In genomic region chr2:22055784-22056620, GRCh38 we compare ENCODE assay signal across 1 cellular context.
TF ChIP-seq lines count a peak whose summit lies in the region.

No MANE protein-coding gene starts in this region.

TF ChIP-seq in HepG2, 621 proteins besides CTCF, POLR2A, EP300 and RAD21 (continued from another document and continues in another):
- 0 out of 4 replicates have a peak, but pooled peaks of 1 of the 2 experiments have one; percentile 14 for TF ChIP-seq MAFK (conservative IDR thresholded peaks at IDR 0.05 in 1 of 2, IDR thresholded peaks at IDR 0.05 in 1 of 2; ENCODE audit: low read length in 2 of 2)
- no peak for TF ChIP-seq TRAFD1 (CRISPR knock-in tag; IDR thresholded peaks at IDR 0.05; ENCODE audit: borderline replicate concordance)
- no peak for TF ChIP-seq SOX6 (IDR thresholded peaks at IDR 0.05)
- peak; percentile 75 for TF ChIP-seq SOX6 (CRISPR knock-in tag; IDR thresholded peaks at IDR 0.05)
- TF ChIP-seq FOSL1 (CRISPR knock-in tag; IDR thresholded peaks at IDR 0.05; ENCODE audit: borderline replicate concordance): peak; percentile 20; the same call in 1 of the 2 replicates
- no peak for TF ChIP-seq HNRNPLL (IDR thresholded peaks at IDR 0.05; ENCODE audit: low read depth, low read length, poor library complexity, severe bottlenecking)
- no peak for TF ChIP-seq HOXA9 (CRISPR knock-in tag; IDR thresholded peaks at IDR 0.05; ENCODE audit: borderline replicate concordance)
- TF ChIP-seq ZNF430 (CRISPR knock-in tag; IDR thresholded peaks at IDR 0.05): peak; percentile 53; the same call in 1 of the 2 replicates
- TF ChIP-seq DPF2 (CRISPR knock-in tag; IDR thresholded peaks at IDR 0.05; ENCODE audit: borderline replicate concordance, low read depth): peak; percentile 93
- peak; percentile 90 for TF ChIP-seq NCOA2 (CRISPR knock-in tag; IDR thresholded peaks at IDR 0.05)
- TF ChIP-seq BCLAF1 (IDR thresholded peaks at IDR 0.05): no peak
- TF ChIP-seq RFX5 (IDR thresholded peaks at IDR 0.05; ENCODE audit: low read depth, low read length): no peak
- TF ChIP-seq POGK (CRISPR knock-in tag; conservative IDR thresholded peaks at IDR 0.05): peak; percentile 59; the same call in 1 of the 2 replicates
- peak; percentile 85 for TF ChIP-seq ZMYM2 (CRISPR knock-in tag; IDR thresholded peaks at IDR 0.05)
- no peak for TF ChIP-seq DNMT3B (CRISPR knock-in tag; conservative IDR thresholded peaks at IDR 0.05)
- peak; percentile 70; the same call in 1 of the 2 replicates for TF ChIP-seq ZBTB25 (CRISPR knock-in tag; IDR thresholded peaks at IDR 0.05)
- TF ChIP-seq ATM (IDR thresholded peaks at IDR 0.05; ENCODE audit: borderline replicate concordance): no peak
- TF ChIP-seq MAFG (CRISPR knock-in tag; IDR thresholded peaks at IDR 0.05): no peak
- no peak for TF ChIP-seq CREB1 (IDR thresholded peaks at IDR 0.05)
- TF ChIP-seq CREB1 (CRISPR knock-in tag; IDR thresholded peaks at IDR 0.05): peak; percentile 69
- TF ChIP-seq SNAI1 (CRISPR knock-in tag; IDR thresholded peaks at IDR 0.05; ENCODE audit: borderline replicate concordance): no peak
- peak; percentile 33; the same call in 1 of the 2 replicates for TF ChIP-seq SSRP1 (CRISPR knock-in tag; IDR thresholded peaks at IDR 0.05)
- peak; percentile 97; the same call in 1 of the 2 replicates for TF ChIP-seq HOMEZ (CRISPR knock-in tag; IDR thresholded peaks at IDR 0.05; ENCODE audit: low read depth)
- no peak for TF ChIP-seq U2AF2 (IDR thresholded peaks at IDR 0.05; ENCODE audit: low read depth, low read length)
- TF ChIP-seq CBFB (CRISPR knock-in tag; IDR thresholded peaks at IDR 0.05): 0 out of 2 replicates have a peak, but pooled peaks have one; percentile 30
- peak; percentile 45; the same call in 1 of the 2 replicates for TF ChIP-seq ARNT2 (CRISPR knock-in tag; IDR thresholded peaks at IDR 0.05; ENCODE audit: low read depth)
- TF ChIP-seq ZNF484 (CRISPR knock-in tag; IDR thresholded peaks at IDR 0.05; ENCODE audit: borderline replicate concordance, low read depth): no peak
- peak; percentile 96 for TF ChIP-seq NFIC (IDR thresholded peaks at IDR 0.05; ENCODE audit: low read length)
- 0 out of 2 replicates have a peak, but pooled peaks have one; percentile 57 for TF ChIP-seq TSC22D2 (CRISPR knock-in tag; IDR thresholded peaks at IDR 0.05; ENCODE audit: borderline replicate concordance)
- no peak for TF ChIP-seq HNRNPUL1 (IDR thresholded peaks at IDR 0.05; ENCODE audit: low read depth, low read length)
- no peak for TF ChIP-seq NFYB (CRISPR knock-in tag; IDR thresholded peaks at IDR 0.05)
- no peak for TF ChIP-seq ZNF639 (CRISPR knock-in tag; conservative IDR thresholded peaks at IDR 0.05)
- TF ChIP-seq MAX (IDR thresholded peaks at IDR 0.05): peak; percentile 65; the same call in 1 of the 2 replicates
- TF ChIP-seq ZNF510 (CRISPR knock-in tag; IDR thresholded peaks at IDR 0.05; ENCODE audit: low read depth): no peak
- TF ChIP-seq SPEN (CRISPR knock-in tag; IDR thresholded peaks at IDR 0.05; ENCODE audit: low read depth): 0 out of 2 replicates have a peak, but pooled peaks have one; percentile 31
- no peak for TF ChIP-seq TMF1 (CRISPR knock-in tag; IDR thresholded peaks at IDR 0.05; ENCODE audit: low read depth)
- TF ChIP-seq HNRNPH1 (optimal IDR thresholded peaks at IDR 0.05; ENCODE audit: low read depth, low read length): no peak
- peak in 1 of 2 experiments; percentile 67; a peak in 1 of 4 replicates for TF ChIP-seq KLF16 (CRISPR knock-in tag; IDR thresholded peaks at IDR 0.05)
- TF ChIP-seq ZNF883 (CRISPR knock-in tag; IDR thresholded peaks at IDR 0.05; ENCODE audit: not compliant biosample characterization): no peak
- peak; percentile 72; the same call in 1 of the 2 replicates for TF ChIP-seq HOXA5 (CRISPR knock-in tag; IDR thresholded peaks at IDR 0.05)
- no peak for TF ChIP-seq ZNF878 (CRISPR knock-in tag; IDR thresholded peaks at IDR 0.05)
- TF ChIP-seq THRA (CRISPR knock-in tag; IDR thresholded peaks at IDR 0.05; ENCODE audit: borderline replicate concordance): peak; percentile 81; the same call in 1 of the 2 replicates
- TF ChIP-seq NR2F1 (CRISPR knock-in tag; IDR thresholded peaks at IDR 0.05): peak in 1 of 2 experiments; percentile 35; a peak in 1 of 4 replicates
- TF ChIP-seq ISL2 (CRISPR knock-in tag; IDR thresholded peaks at IDR 0.05): peak; percentile 89
- TF ChIP-seq TBL1XR1 (IDR thresholded peaks at IDR 0.05; ENCODE audit: borderline replicate concordance, low read length, partially characterized antibody): peak; percentile 70
- no peak for TF ChIP-seq ARNT (IDR thresholded peaks at IDR 0.05)
- no peak for TF ChIP-seq DRAP1 (CRISPR knock-in tag; IDR thresholded peaks at IDR 0.05)
- TF ChIP-seq GPBP1L1 (CRISPR knock-in tag; IDR thresholded peaks at IDR 0.05): no peak
- no peak for TF ChIP-seq MLXIP (CRISPR knock-in tag; IDR thresholded peaks at IDR 0.05; ENCODE audit: borderline replicate concordance)
- peak; percentile 57; the same call in 1 of the 2 replicates for TF ChIP-seq HMG20B (CRISPR knock-in tag; conservative IDR thresholded peaks at IDR 0.05)
- TF ChIP-seq HMG20A (CRISPR knock-in tag; IDR thresholded peaks at IDR 0.05; ENCODE audit: borderline replicate concordance): peak; percentile 98
